ENCODE assay signal across 8 cellular contexts in genomic region chr12:122226366-122227222, GRCh38. TPM values are rescaled to one million over a fixed set of nuclear protein-coding genes. Genes with fewer than 3 reads are reported as not detected.
DNase-seq lines count a peak whose midpoint lies in the region; TF ChIP-seq lines count a peak whose summit lies in the region.

No MANE protein-coding gene starts in this region.

- TF ChIP-seq CTCF in AG10803 (conservative IDR thresholded peaks at IDR 0.05; ENCODE audit: low read length) (no peak), ascending aorta (IDR thresholded peaks at IDR 0.05) (no peak), mesothelial cell of epicardium (IDR thresholded peaks at IDR 0.05; ENCODE audit: unreplicated experiment) (no peak), GM13976 (IDR thresholded peaks at IDR 0.05; ENCODE audit: borderline replicate concordance, control extremely low read depth, extremely low read depth, insufficient read depth, missing control alignments) (no peak), lower leg skin (IDR thresholded peaks at IDR 0.05) (no peak)

- H3K4me1 ChIP-seq in ascending aorta, result peaks cover 10 to 17% of the 10 kb centered on the region in 2 donors

- peak overlapping the region; percentile 3 to 19 for H3K27ac ChIP-seq in ascending aorta

- H3K27me3 ChIP-seq in H7 (ENCODE audit: control insufficient read depth, insufficient read depth, low read length), result no peaks in the 10 kb centered on the region
- H3K27me3 ChIP-seq in ascending aorta, result no peaks in the 10 kb centered on the region

- H3K27ac Mint-ChIP-seq in mesothelial cell of epicardium, result no peak overlapping the region

- in situ Hi-C loops in GM13976 (cut with MboI; ENCODE audit: low sequenced_read_pairs, unreplicated experiment), result no loop called here

- H3K9me3 Mint-ChIP-seq in mesothelial cell of epicardium, result no peaks in the 10 kb centered on the region

- intact Hi-C loops in ascending aorta (cut with DNase I) (loop anchor here (1.0 to 10.0 kb wide), 5 partner anchors 40 to 1746 kb away; partner anchors contain the start of genes CCDC92, KNTC1, MLXIP and RHOF), lower leg skin (cut with DNase I; ENCODE audit: low total_unique reads) (no loop called here)

- H3K27me3 Mint-ChIP-seq in mesothelial cell of epicardium (ENCODE audit: low read depth), result no peaks in the 10 kb centered on the region

- peak overlapping the region; percentile 17 for H3K4me3 Mint-ChIP-seq in mesothelial cell of epicardium

- H3K36me3 Mint-ChIP-seq in mesothelial cell of epicardium, result peaks cover 12% of the 10 kb centered on the region

- H3K4me3 ChIP-seq in AG10803 (ENCODE audit: low read length) (peak overlapping the region; percentile 45), H7 (ENCODE audit: insufficient read depth, low read depth, low read length) (peak overlapping the region; percentile 45), ascending aorta (peak overlapping the region; percentile 49 to 67), lower leg skin (ENCODE audit: low read depth, poor library complexity, severe bottlenecking) (no peak overlapping the region)

- H3K4me1 Mint-ChIP-seq in mesothelial cell of epicardium, result peaks cover 22% of the 10 kb centered on the region

- no peaks in the 10 kb centered on the region for H3K9me3 ChIP-seq in ascending aorta

- no peak for DNase-seq in AG10803 (ENCODE audit: low read depth)
- DNase-seq in H7, result no peak
- no peak for DNase-seq in ascending aorta (ENCODE audit: low spot score in 2 of 2)
- no peak for DNase-seq in mesothelial cell of epicardium (ENCODE audit: low spot score in 2 of 2, unreplicated experiment in 2 of 2)
- no peak for DNase-seq in NCI-H1048 (lab: John Stamatoyannopoulos, UW)
- no peak for DNase-seq in GM13976 (ENCODE audit: low spot score)
- no peak for DNase-seq in GDM1 (lab: John Stamatoyannopoulos, UW)
- DNase-seq in lower leg skin (ENCODE audit: low spot score in 2 of 2), result no peak

- TF ChIP-seq POLR2A in lower leg skin (IDR thresholded peaks at IDR 0.05), result no peak

- H3K36me3 ChIP-seq in H7 (replicated peaks; ENCODE audit: control insufficient read depth, insufficient read depth, low read length) (peaks cover 5% of the 10 kb centered on the region), ascending aorta (peaks cover 26 to 40% of the 10 kb centered on the region in 2 donors)

- WGBS in lower leg skin, 2 donors, result 13 to 15% methylated on average over 32 to 39 of the region's 58 CpGs

RNA-seq across cellular contexts. Expression of gene DIABLO, which starts 0.7 kb away (rescaled TPM):
- total RNA-seq in H7 (2014; rRNA removed; shearing (Covaris generic)), result 58.2 and 60.3 TPM in 2 replicates
- total RNA-seq in ascending aorta, result 54.8 TPM
- total RNA-seq in mesothelial cell of epicardium, result 75.1 to 76.4 TPM (median 76.2 TPM) in 3 replicates
- 10 to 100 TPM; 35.5 to 43.9 (median 40.8) TPM for total RNA-seq in lower leg skin

RNA-seq across cellular contexts. Expression of gene B3GNT4, which starts 23.1 kb away (rescaled TPM):
- total RNA-seq in H7 (2014; rRNA removed; shearing (Covaris generic)), result 0.45 and 0.63 TPM in 2 replicates
- total RNA-seq in ascending aorta (not detected), mesothelial cell of epicardium (0.20 to 0.51 TPM (median 0.20 TPM) in 3 replicates), lower leg skin (10 to 100 TPM in 1 of 4 donors, 1 to 10 TPM in 3; 7.4 to 14.9 (median 8.1) TPM)

RNA-seq across cellular contexts. Expression of gene VPS33A, which starts 39.7 kb away (rescaled TPM):
- 38.3 and 50.1 TPM in 2 replicates for total RNA-seq in H7 (2014; rRNA removed; shearing (Covaris generic))
- total RNA-seq in ascending aorta (8.1 TPM), mesothelial cell of epicardium (24.9 to 28.4 TPM (median 27.2 TPM) in 3 replicates), lower leg skin (10 to 100 TPM; 13.5 to 22.4 (median 17.3) TPM)

RNA-seq across cellular contexts. Expression of gene LRRC43, which starts 43.7 kb away (rescaled TPM):
- total RNA-seq in H7 (2014; rRNA removed; shearing (Covaris generic)), result 0.22 TPM in 1 of 2 replicates, not detected in the other
- total RNA-seq in ascending aorta (not detected), mesothelial cell of epicardium (3.9 to 6.6 TPM (median 4.9 TPM) in 3 replicates), lower leg skin (1 to 10 TPM in 2 of 4 donors, not detected in 2; 1.2 to 2.3 TPM)

RNA-seq across cellular contexts. Expression of gene IL31, which starts 52.6 kb away (rescaled TPM):
- not detected in 2 replicates for total RNA-seq in H7 (2014; rRNA removed; shearing (Covaris generic))
- total RNA-seq in ascending aorta (not detected), mesothelial cell of epicardium (not detected in 3 replicates), lower leg skin (not detected)
